ENCODE assay signal across 1 cellular context in the genomic region with DNA sequence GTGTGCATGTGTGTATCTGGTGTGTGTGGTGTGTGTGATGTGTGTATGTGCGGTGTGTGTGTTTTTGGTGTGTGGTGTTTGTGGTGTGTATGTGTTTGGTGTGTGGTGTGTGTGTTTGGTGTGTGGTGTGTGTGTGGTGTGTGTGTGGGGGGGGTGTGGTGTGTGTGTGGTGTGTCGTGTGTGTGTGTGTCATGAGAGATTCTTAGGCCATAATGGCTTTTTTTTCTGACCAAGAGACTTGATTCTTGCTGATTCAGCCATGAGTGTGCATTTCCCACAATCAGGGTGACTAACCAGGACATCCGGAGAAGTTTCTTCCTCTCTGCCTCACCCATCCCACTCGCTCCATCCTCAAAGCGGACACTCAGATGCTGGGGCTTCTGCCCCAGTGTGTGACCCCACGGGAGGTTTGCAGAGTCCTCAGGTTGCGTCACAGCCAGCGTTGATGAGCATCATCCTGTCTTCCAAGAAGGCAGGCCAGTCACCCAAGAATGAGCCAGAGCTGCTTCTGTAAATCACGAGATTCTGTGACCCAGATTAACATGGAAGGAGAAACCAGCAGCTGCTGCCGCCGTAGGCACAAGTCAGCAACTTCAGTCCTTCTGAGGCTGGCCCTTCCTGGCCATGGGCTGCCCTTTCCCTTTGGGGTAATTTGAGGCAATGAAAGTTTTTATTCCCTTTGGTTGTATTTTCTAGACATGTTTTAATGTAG.
TF ChIP-seq lines count a peak whose summit lies in the region.

No MANE protein-coding gene starts in this region.

TF ChIP-seq in K562, 482 proteins besides CTCF, POLR2A, EP300 and RAD21 (continued from another document and continues in another):
- TF ChIP-seq, protein P1, sequence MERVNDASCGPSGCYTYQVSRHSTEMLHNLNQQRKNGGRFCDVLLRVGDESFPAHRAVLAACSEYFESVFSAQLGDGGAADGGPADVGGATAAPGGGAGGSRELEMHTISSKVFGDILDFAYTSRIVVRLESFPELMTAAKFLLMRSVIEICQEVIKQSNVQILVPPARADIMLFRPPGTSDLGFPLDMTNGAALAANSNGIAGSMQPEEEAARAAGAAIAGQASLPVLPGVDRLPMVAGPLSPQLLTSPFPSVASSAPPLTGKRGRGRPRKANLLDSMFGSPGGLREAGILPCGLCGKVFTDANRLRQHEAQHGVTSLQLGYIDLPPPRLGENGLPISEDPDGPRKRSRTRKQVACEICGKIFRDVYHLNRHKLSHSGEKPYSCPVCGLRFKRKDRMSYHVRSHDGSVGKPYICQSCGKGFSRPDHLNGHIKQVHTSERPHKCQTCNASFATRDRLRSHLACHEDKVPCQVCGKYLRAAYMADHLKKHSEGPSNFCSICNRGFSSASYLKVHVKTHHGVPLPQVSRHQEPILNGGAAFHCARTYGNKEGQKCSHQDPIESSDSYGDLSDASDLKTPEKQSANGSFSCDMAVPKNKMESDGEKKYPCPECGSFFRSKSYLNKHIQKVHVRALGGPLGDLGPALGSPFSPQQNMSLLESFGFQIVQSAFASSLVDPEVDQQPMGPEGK (CRISPR knock-in tag; IDR thresholded peaks at IDR 0.05; ENCODE audit: borderline replicate concordance): no peak
- no peak for TF ChIP-seq CREBBP (IDR thresholded peaks at IDR 0.05; ENCODE audit: low read depth, low read length)
- 0 out of 2 replicates have a peak, but pooled peaks have one; percentile 31 for TF ChIP-seq ZNF24 (IDR thresholded peaks at IDR 0.05)
- TF ChIP-seq MTA2 (IDR thresholded peaks at IDR 0.05; ENCODE audit: low read depth): peak; percentile 49
- TF ChIP-seq, protein P2, sequence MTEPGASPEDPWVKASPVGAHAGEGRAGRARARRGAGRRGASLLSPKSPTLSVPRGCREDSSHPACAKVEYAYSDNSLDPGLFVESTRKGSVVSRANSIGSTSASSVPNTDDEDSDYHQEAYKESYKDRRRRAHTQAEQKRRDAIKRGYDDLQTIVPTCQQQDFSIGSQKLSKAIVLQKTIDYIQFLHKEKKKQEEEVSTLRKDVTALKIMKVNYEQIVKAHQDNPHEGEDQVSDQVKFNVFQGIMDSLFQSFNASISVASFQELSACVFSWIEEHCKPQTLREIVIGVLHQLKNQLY (CRISPR knock-in tag; conservative IDR thresholded peaks at IDR 0.05): no peak
- TF ChIP-seq, protein P3, sequence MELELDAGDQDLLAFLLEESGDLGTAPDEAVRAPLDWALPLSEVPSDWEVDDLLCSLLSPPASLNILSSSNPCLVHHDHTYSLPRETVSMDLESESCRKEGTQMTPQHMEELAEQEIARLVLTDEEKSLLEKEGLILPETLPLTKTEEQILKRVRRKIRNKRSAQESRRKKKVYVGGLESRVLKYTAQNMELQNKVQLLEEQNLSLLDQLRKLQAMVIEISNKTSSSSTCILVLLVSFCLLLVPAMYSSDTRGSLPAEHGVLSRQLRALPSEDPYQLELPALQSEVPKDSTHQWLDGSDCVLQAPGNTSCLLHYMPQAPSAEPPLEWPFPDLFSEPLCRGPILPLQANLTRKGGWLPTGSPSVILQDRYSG (tag; conservative IDR thresholded peaks at IDR 0.05; ENCODE audit: low read depth): 0 out of 2 replicates have a peak, but pooled peaks have one; percentile 41
- TF ChIP-seq, protein P4, sequence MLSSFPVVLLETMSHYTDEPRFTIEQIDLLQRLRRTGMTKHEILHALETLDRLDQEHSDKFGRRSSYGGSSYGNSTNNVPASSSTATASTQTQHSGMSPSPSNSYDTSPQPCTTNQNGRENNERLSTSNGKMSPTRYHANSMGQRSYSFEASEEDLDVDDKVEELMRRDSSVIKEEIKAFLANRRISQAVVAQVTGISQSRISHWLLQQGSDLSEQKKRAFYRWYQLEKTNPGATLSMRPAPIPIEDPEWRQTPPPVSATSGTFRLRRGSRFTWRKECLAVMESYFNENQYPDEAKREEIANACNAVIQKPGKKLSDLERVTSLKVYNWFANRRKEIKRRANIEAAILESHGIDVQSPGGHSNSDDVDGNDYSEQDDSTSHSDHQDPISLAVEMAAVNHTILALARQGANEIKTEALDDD (IDR thresholded peaks at IDR 0.05): peak; percentile 86
- TF ChIP-seq PHB2 (IDR thresholded peaks at IDR 0.05; ENCODE audit: low read depth): no peak
- no peak for TF ChIP-seq POU5F1 (IDR thresholded peaks at IDR 0.05; ENCODE audit: borderline replicate concordance, low read depth, low read length, partially characterized antibody)
- TF ChIP-seq CBX5 (IDR thresholded peaks at IDR 0.05; ENCODE audit: borderline replicate concordance, low read depth): no peak
- TF ChIP-seq, protein P5, sequence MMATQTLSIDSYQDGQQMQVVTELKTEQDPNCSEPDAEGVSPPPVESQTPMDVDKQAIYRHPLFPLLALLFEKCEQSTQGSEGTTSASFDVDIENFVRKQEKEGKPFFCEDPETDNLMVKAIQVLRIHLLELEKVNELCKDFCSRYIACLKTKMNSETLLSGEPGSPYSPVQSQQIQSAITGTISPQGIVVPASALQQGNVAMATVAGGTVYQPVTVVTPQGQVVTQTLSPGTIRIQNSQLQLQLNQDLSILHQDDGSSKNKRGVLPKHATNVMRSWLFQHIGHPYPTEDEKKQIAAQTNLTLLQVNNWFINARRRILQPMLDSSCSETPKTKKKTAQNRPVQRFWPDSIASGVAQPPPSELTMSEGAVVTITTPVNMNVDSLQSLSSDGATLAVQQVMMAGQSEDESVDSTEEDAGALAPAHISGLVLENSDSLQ (IDR thresholded peaks at IDR 0.05): peak; percentile 38; the same call in 1 of the 2 replicates
- TF ChIP-seq ZNF778 (CRISPR knock-in tag; IDR thresholded peaks at IDR 0.05): no peak
- TF ChIP-seq ZNF668 (CRISPR knock-in tag; IDR thresholded peaks at IDR 0.05): no peak
- TF ChIP-seq RB1 (IDR thresholded peaks at IDR 0.05; ENCODE audit: low read depth): no peak
- no peak for TF ChIP-seq FOXA3 (CRISPR knock-in tag; conservative IDR thresholded peaks at IDR 0.05 in 1 of 2, IDR thresholded peaks at IDR 0.05 in 1 of 2)
- TF ChIP-seq, protein P6, sequence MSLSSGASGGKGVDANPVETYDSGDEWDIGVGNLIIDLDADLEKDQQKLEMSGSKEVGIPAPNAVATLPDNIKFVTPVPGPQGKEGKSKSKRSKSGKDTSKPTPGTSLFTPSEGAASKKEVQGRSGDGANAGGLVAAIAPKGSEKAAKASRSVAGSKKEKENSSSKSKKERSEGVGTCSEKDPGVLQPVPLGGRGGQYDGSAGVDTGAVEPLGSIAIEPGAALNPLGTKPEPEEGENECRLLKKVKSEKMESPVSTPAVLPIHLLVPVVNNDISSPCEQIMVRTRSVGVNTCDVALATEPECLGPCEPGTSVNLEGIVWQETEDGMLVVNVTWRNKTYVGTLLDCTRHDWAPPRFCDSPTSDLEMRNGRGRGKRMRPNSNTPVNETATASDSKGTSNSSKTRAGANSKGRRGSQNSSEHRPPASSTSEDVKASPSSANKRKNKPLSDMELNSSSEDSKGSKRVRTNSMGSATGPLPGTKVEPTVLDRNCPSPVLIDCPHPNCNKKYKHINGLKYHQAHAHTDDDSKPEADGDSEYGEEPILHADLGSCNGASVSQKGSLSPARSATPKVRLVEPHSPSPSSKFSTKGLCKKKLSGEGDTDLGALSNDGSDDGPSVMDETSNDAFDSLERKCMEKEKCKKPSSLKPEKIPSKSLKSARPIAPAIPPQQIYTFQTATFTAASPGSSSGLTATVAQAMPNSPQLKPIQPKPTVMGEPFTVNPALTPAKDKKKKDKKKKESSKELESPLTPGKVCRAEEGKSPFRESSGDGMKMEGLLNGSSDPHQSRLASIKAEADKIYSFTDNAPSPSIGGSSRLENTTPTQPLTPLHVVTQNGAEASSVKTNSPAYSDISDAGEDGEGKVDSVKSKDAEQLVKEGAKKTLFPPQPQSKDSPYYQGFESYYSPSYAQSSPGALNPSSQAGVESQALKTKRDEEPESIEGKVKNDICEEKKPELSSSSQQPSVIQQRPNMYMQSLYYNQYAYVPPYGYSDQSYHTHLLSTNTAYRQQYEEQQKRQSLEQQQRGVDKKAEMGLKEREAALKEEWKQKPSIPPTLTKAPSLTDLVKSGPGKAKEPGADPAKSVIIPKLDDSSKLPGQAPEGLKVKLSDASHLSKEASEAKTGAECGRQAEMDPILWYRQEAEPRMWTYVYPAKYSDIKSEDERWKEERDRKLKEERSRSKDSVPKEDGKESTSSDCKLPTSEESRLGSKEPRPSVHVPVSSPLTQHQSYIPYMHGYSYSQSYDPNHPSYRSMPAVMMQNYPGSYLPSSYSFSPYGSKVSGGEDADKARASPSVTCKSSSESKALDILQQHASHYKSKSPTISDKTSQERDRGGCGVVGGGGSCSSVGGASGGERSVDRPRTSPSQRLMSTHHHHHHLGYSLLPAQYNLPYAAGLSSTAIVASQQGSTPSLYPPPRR (CRISPR knock-in tag; IDR thresholded peaks at IDR 0.05; ENCODE audit: borderline replicate concordance): no peak
- TF ChIP-seq, protein P7, sequence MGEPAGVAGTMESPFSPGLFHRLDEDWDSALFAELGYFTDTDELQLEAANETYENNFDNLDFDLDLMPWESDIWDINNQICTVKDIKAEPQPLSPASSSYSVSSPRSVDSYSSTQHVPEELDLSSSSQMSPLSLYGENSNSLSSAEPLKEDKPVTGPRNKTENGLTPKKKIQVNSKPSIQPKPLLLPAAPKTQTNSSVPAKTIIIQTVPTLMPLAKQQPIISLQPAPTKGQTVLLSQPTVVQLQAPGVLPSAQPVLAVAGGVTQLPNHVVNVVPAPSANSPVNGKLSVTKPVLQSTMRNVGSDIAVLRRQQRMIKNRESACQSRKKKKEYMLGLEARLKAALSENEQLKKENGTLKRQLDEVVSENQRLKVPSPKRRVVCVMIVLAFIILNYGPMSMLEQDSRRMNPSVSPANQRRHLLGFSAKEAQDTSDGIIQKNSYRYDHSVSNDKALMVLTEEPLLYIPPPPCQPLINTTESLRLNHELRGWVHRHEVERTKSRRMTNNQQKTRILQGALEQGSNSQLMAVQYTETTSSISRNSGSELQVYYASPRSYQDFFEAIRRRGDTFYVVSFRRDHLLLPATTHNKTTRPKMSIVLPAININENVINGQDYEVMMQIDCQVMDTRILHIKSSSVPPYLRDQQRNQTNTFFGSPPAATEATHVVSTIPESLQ (CRISPR knock-in tag; IDR thresholded peaks at IDR 0.05): no peak
- TF ChIP-seq ZNF445 (CRISPR knock-in tag; IDR thresholded peaks at IDR 0.05; ENCODE audit: low read depth): no peak
- TF ChIP-seq, protein P8, sequence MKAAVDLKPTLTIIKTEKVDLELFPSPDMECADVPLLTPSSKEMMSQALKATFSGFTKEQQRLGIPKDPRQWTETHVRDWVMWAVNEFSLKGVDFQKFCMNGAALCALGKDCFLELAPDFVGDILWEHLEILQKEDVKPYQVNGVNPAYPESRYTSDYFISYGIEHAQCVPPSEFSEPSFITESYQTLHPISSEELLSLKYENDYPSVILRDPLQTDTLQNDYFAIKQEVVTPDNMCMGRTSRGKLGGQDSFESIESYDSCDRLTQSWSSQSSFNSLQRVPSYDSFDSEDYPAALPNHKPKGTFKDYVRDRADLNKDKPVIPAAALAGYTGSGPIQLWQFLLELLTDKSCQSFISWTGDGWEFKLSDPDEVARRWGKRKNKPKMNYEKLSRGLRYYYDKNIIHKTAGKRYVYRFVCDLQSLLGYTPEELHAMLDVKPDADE (conservative IDR thresholded peaks at IDR 0.05; ENCODE audit: control insufficient read depth, low read depth, low read length): no peak
- no peak for TF ChIP-seq BRF1 (IDR thresholded peaks at IDR 0.05; ENCODE audit: borderline replicate concordance, extremely low read depth, insufficient read length)
- TF ChIP-seq, protein P9, sequence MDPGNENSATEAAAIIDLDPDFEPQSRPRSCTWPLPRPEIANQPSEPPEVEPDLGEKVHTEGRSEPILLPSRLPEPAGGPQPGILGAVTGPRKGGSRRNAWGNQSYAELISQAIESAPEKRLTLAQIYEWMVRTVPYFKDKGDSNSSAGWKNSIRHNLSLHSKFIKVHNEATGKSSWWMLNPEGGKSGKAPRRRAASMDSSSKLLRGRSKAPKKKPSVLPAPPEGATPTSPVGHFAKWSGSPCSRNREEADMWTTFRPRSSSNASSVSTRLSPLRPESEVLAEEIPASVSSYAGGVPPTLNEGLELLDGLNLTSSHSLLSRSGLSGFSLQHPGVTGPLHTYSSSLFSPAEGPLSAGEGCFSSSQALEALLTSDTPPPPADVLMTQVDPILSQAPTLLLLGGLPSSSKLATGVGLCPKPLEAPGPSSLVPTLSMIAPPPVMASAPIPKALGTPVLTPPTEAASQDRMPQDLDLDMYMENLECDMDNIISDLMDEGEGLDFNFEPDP (CRISPR knock-in tag; IDR thresholded peaks at IDR 0.05): no peak
- no peak for TF ChIP-seq NR2C1 (IDR thresholded peaks at IDR 0.05)
- TF ChIP-seq NR2C1 (tag; IDR thresholded peaks at IDR 0.05): peak; percentile 74
- no peak for TF ChIP-seq IRF2 (CRISPR knock-in tag; IDR thresholded peaks at IDR 0.05)
- TF ChIP-seq MYNN (IDR thresholded peaks at IDR 0.05): no peak
- TF ChIP-seq MYNN (CRISPR knock-in tag; IDR thresholded peaks at IDR 0.05): no peak
- TF ChIP-seq ZNF717 (CRISPR knock-in tag; IDR thresholded peaks at IDR 0.05): no peak
- TF ChIP-seq, protein P10, sequence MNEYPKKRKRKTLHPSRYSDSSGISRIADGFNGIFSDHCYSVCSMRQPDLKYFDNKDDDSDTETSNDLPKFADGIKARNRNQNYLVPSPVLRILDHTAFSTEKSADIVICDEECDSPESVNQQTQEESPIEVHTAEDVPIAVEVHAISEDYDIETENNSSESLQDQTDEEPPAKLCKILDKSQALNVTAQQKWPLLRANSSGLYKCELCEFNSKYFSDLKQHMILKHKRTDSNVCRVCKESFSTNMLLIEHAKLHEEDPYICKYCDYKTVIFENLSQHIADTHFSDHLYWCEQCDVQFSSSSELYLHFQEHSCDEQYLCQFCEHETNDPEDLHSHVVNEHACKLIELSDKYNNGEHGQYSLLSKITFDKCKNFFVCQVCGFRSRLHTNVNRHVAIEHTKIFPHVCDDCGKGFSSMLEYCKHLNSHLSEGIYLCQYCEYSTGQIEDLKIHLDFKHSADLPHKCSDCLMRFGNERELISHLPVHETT (CRISPR knock-in tag; conservative IDR thresholded peaks at IDR 0.05 in 1 of 2, IDR thresholded peaks at IDR 0.05 in 1 of 2): no peak
- TF ChIP-seq SMARCC2 (IDR thresholded peaks at IDR 0.05; ENCODE audit: low read depth): peak; percentile 76
- TF ChIP-seq, protein P11, sequence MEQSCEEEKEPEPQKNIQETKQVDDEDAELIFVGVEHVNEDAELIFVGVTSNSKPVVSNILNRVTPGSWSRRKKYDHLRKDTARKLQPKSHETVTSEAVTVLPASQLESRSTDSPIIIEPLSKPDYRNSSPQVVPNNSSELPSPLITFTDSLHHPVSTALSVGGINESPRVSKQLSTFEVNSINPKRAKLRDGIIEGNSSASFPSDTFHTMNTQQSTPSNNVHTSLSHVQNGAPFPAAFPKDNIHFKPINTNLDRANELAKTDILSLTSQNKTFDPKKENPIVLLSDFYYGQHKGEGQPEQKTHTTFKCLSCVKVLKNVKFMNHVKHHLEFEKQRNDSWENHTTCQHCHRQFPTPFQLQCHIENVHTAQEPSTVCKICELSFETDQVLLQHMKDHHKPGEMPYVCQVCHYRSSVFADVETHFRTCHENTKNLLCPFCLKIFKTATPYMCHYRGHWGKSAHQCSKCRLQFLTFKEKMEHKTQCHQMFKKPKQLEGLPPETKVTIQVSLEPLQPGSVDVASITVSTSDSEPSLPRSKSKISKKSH (CRISPR knock-in tag; IDR thresholded peaks at IDR 0.05): no peak
- TF ChIP-seq, protein P12, sequence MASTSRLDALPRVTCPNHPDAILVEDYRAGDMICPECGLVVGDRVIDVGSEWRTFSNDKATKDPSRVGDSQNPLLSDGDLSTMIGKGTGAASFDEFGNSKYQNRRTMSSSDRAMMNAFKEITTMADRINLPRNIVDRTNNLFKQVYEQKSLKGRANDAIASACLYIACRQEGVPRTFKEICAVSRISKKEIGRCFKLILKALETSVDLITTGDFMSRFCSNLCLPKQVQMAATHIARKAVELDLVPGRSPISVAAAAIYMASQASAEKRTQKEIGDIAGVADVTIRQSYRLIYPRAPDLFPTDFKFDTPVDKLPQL (IDR thresholded peaks at IDR 0.05; ENCODE audit: extremely low read depth, insufficient read length): no peak
- peak; percentile 59 to 80; a peak in 3 of 4 replicates for TF ChIP-seq TRIM24 (IDR thresholded peaks at IDR 0.05)
- TF ChIP-seq PTTG1 (tag; IDR thresholded peaks at IDR 0.05; ENCODE audit: low read depth): no peak
- 0 out of 2 replicates have a peak, but pooled peaks have one; percentile 76 for TF ChIP-seq TSC22D4 (tag; IDR thresholded peaks at IDR 0.05)
- TF ChIP-seq YBX1 (IDR thresholded peaks at IDR 0.05): no peak; the same call in 1 of the 2 replicates
- no peak for TF ChIP-seq POLR3G (IDR thresholded peaks at IDR 0.05; ENCODE audit: extremely low read depth, insufficient read length, insufficient replicate concordance)
